18 cellular contexts compared by ENCODE assay signal in the genomic region with DNA sequence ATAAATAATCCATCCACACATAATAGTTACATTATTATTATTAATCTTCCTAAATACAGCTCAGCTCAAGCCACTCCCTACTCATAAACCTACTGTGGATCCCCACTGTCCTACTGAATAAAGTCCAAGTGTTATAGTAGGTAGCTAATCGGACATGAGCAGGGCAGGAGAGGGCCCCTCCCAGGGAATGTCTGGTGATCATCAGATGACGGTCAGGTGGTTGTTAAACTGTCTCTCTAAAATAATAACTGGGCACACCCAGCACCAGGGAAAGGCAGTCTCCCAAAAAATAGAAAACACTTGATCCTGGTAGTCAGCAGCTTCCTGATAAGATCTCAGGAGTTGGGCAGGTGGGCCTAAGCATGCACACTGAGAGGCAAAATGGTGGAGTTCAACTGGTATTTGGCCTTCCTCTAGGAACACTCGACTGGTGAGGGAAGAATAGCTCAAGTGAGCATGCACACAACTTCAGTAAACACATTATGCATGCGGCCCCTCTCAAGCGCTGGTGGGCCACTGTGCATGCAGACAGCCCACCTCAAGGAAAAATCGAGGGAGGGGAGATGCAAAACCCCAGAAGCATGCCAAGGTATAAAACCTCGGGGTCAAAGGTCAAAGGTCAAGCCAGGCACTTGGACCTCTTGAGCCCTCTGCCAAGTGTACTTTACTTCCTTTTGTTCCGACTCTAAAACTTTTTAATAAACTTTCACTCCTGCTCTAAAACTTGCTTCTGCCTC.
A peak's percentile ranks its signal among the peaks of the same experiment; 100 is the strongest.
DNase-seq lines count a peak whose midpoint lies in the region; ATAC-seq and TF ChIP-seq lines count a peak whose summit lies in the region.
"Had no signal": no experiment of that assay in that cellular context is flagged by ENCODE, and none has a peak within 500 bp of the region (broad histone marks: within the 10 kb centered on the region; RNA-seq: fewer than 3 reads in every experiment).

No MANE protein-coding gene starts in this region.

- intact Hi-C loops in heart right ventricle (cut with DNase I): loop anchor here in 1 of 10 donors (5.0 kb wide), 1 partner anchor 33 kb away; no protein-coding TSS in a partner anchor
- intact Hi-C loops in left cardiac atrium (cut with DNase I): no loop called here
- intact Hi-C loops in transverse colon (cut with DNase I; ENCODE audit: low total_unique reads): no loop called here

- no peaks in the 10 kb centered on the region for H3K36me3 Mint-ChIP-seq in activated naive CD8-positive, alpha-beta T cell treated with anti-CD3 and anti-CD28 coated beads for 36 hours
- H3K36me3 Mint-ChIP-seq: activated naive CD8-positive, alpha-beta T cell; CD4-positive, CD25-positive, alpha-beta regulatory T cell had no signal

- no peaks in the 10 kb centered on the region for H3K9me3 Mint-ChIP-seq in activated naive CD8-positive, alpha-beta T cell treated with anti-CD3 and anti-CD28 coated beads for 36 hours

- H3K36me3 ChIP-seq in heart right ventricle (no peaks in the 10 kb centered on the region), right atrium auricular region (no peaks in the 10 kb centered on the region), osteoblast (ENCODE audit: insufficient read depth, low read length) (no peaks in the 10 kb centered on the region), transverse colon (no peaks in the 10 kb centered on the region)
- H3K36me3 ChIP-seq: brain microvascular endothelial cell, neutrophil had no signal

- no peaks in the 10 kb centered on the region for H3K79me2 ChIP-seq in osteoblast (ENCODE audit: insufficient read depth, low read length)

- peak overlapping the region in 8 of 10 donors; percentile 20 to 88 (median 64) for H3K27ac ChIP-seq in heart right ventricle
- peak overlapping the region; percentile 67 to 73 for H3K27ac ChIP-seq in right atrium auricular region
- H3K27ac ChIP-seq in osteoblast (ENCODE audit: low read depth, low read length): no peak overlapping the region
- H3K27ac ChIP-seq in transverse colon: peak overlapping the region; percentile 53 to 57 (median 55)
- H3K27ac ChIP-seq: brain microvascular endothelial cell, neutrophil had no signal

- H3K27ac Mint-ChIP-seq in activated naive CD8-positive, alpha-beta T cell treated with anti-CD3 and anti-CD28 coated beads for 36 hours: no peak overlapping the region
- H3K27ac Mint-ChIP-seq: activated naive CD8-positive, alpha-beta T cell; IgD-negative memory B cell had no signal

- in situ Hi-C loops in transverse colon (cut with MboI; ENCODE audit: low pct_ligation_motif_present in 1 of 4, low pct_unique_long_range_greater_than_20kb in 1 of 4, low sequenced_read_pairs in 3 of 4): no loop called here

- H3K4me1 ChIP-seq in heart right ventricle (peaks cover 26 to 67% (median 57%) of the 10 kb centered on the region in 9 donors), right atrium auricular region (peaks cover 0 to 53% of the 10 kb centered on the region in 2 donors), osteoblast (ENCODE audit: insufficient read depth, low read length) (peaks cover 18% of the 10 kb centered on the region), transverse colon (peaks cover 27 to 50% (median 38%) of the 10 kb centered on the region in 4 donors)

- TF ChIP-seq POLR2A in transverse colon (IDR thresholded peaks at IDR 0.05): no peak

- H4K20me1 ChIP-seq in osteoblast (ENCODE audit: insufficient read depth, low read length): no peaks in the 10 kb centered on the region

- H3K9me3 ChIP-seq in heart right ventricle: no peaks in the 10 kb centered on the region
- no peaks in the 10 kb centered on the region for H3K9me3 ChIP-seq in right atrium auricular region
- no peaks in the 10 kb centered on the region for H3K9me3 ChIP-seq in osteoblast (ENCODE audit: low read depth, low read length)
- no peaks in the 10 kb centered on the region for H3K9me3 ChIP-seq in transverse colon
- H3K9me3 ChIP-seq: neutrophil had no signal

- WGBS in heart right ventricle, 2 donors: 81 to 86% methylated on average over 8 of the region's 8 CpGs
- 41 to 56% methylated on average over 3 to 8 of the region's 8 CpGs for WGBS in transverse colon (ENCODE audit: low coverage in 1 of 2), 2 donors

- no peak for TF ChIP-seq EP300 in transverse colon (IDR thresholded peaks at IDR 0.05; ENCODE audit: low read depth)

- no peaks in the 10 kb centered on the region for H3K27me3 ChIP-seq in heart right ventricle
- no peaks in the 10 kb centered on the region for H3K27me3 ChIP-seq in right atrium auricular region
- H3K27me3 ChIP-seq in osteoblast (ENCODE audit: insufficient read depth, low read length): no peaks in the 10 kb centered on the region
- no peaks in the 10 kb centered on the region for H3K27me3 ChIP-seq in transverse colon
- H3K27me3 ChIP-seq: brain microvascular endothelial cell had no signal

- no peak overlapping the region for H3K4me2 ChIP-seq in osteoblast (ENCODE audit: insufficient read depth, low read length)

- no peak overlapping the region for H3K4me3 Mint-ChIP-seq in activated naive CD8-positive, alpha-beta T cell treated with anti-CD3 and anti-CD28 coated beads for 36 hours
- H3K4me3 Mint-ChIP-seq: activated naive CD8-positive, alpha-beta T cell; CD4-positive, CD25-positive, alpha-beta regulatory T cell; IgD-negative memory B cell; stimulated activated memory B cell treated with anti-CD40 and anti-IgM and Interleukin-4, amounts not matched to agents 10 μg/mL and 1 μg/mL and 100 μg/mL, for 72 hours; WTC11 had no signal

- TF ChIP-seq CTCF in heart right ventricle (IDR thresholded peaks at IDR 0.05) (no peak), right atrium auricular region (IDR thresholded peaks at IDR 0.05) (no peak), osteoblast (IDR thresholded peaks at IDR 0.05; ENCODE audit: extremely low read depth, low read depth, low read length) (no peak), transverse colon (IDR thresholded peaks at IDR 0.05) (no peak)

- no peak overlapping the region for H3K4me3 ChIP-seq in heart right ventricle
- H3K4me3 ChIP-seq in right atrium auricular region: no peak overlapping the region
- H3K4me3 ChIP-seq in osteoblast (ENCODE audit: insufficient read depth, low read length): no peak overlapping the region
- H3K4me3 ChIP-seq in transverse colon: no peak overlapping the region

- H3K4me1 Mint-ChIP-seq in activated naive CD8-positive, alpha-beta T cell treated with anti-CD3 and anti-CD28 coated beads for 36 hours: no peaks in the 10 kb centered on the region
- H3K4me1 Mint-ChIP-seq: CD4-positive, CD25-positive, alpha-beta regulatory T cell had no signal

- no peak overlapping the region for H2AFZ ChIP-seq in osteoblast (ENCODE audit: low read length)

- DNase-seq in heart right ventricle: peak in 1 of 2 donors; percentile 6
- DNase-seq in left cardiac atrium: no peak
- no peak for DNase-seq in right atrium auricular region (ENCODE audit: low spot score)
- DNase-seq in osteoblast (ENCODE audit: insufficient read length, low spot score, missing footprints): peak; percentile 23
- DNase-seq in transverse colon: no peak
- no peak for DNase-seq in activated naive CD8-positive, alpha-beta T cell treated with anti-CD3 and anti-CD28 coated beads for 36 hours
- DNase-seq in NCI-H146 treated with DMSO at 0.1 percent for 48 hours (lab: John Stamatoyannopoulos, UW; ENCODE audit: unreplicated experiment): no peak
- DNase-seq: brain microvascular endothelial cell; CD4-positive, CD25-positive, alpha-beta regulatory T cell; cortex of kidney; DMS 273 treated with DMSO at 0.1 percent for 48 hours; NCI-H1417 had no signal

- no peak for ATAC-seq in heart right ventricle
- ATAC-seq in left cardiac atrium: no peak
- ATAC-seq in HG03159 (IDR thresholded peaks at IDR 0.05; ENCODE audit: unreplicated experiment): no peak
- ATAC-seq: stimulated activated memory B cell treated with anti-CD40 and anti-IgM and Interleukin-4, amounts not matched to agents 10 μg/mL and 1 μg/mL and 100 μg/mL, for 72 hours; WTC11 had no signal

- no peaks in the 10 kb centered on the region for H3K27me3 Mint-ChIP-seq in activated naive CD8-positive, alpha-beta T cell treated with anti-CD3 and anti-CD28 coated beads for 36 hours
- H3K27me3 Mint-ChIP-seq: activated naive CD8-positive, alpha-beta T cell; CD4-positive, CD25-positive, alpha-beta regulatory T cell had no signal
